8 cellular contexts compared by ENCODE assay signal in the genomic region with DNA sequence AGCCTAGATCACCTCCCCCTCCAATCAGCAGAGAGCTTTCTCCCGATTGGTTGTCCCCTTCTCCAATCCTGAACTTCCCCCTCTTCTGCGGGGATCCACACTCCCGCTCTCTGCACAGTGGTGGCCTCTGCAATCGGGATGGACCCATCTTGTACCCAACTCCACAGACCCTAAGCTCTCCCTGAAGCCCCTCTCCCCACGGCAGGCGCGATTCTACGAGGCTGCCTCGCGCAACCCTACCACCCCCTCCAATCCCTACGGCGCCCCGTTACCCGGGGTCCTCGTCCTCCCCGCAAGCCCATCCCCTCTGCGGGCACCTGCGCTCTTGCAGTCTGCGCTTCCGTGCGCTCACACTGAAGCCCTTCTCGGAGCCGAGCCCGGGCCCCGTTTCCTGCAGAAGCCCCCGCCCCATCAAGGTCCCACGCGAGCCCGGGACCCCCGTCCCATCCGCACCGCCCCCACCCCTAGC. TPM values are rescaled to one million over a fixed set of nuclear protein-coding genes. Genes with fewer than 3 reads are reported as not detected.
A peak's percentile ranks its signal among the peaks of the same experiment; 100 is the strongest.
DNase-seq lines count a peak whose midpoint lies in the region; FAIRE-seq and TF ChIP-seq lines count a peak whose summit lies in the region.

No MANE protein-coding gene starts in this region.

- H2BK120ac ChIP-seq in neuronal stem cell (ENCODE audit: low read depth, low read length), result no peak overlapping the region

- no peaks in the 10 kb centered on the region for H3K9me2 ChIP-seq in GM23248 (ENCODE audit: insufficient read depth)
- H3K9me2 ChIP-seq in Loucy (replicated peaks; ENCODE audit: low read depth, low read length), result no peaks in the 10 kb centered on the region

- peaks cover 2% of the 10 kb centered on the region for H3K79me1 ChIP-seq in neuronal stem cell (ENCODE audit: low read depth, low read length)

- H2BK12ac ChIP-seq in neuronal stem cell (ENCODE audit: low read length), result no peak overlapping the region

- H4K91ac ChIP-seq in neuronal stem cell (ENCODE audit: low read depth, low read length, poor library complexity), result no peak overlapping the region

- no peak overlapping the region for H2BK5ac ChIP-seq in neuronal stem cell (ENCODE audit: low read length)

- peak overlapping the region; percentile 82 for H3K4me3 ChIP-seq in GM23248
- H3K4me3 ChIP-seq in Loucy (ENCODE audit: low read length, poor library complexity, severe bottlenecking), result peak overlapping the region; percentile 91
- H3K4me3 ChIP-seq in neuronal stem cell (ENCODE audit: low read length in 2 of 2), result peak overlapping the region; percentile 95 to 99

- H3K9me3 ChIP-seq in GM23248 (ENCODE audit: low read depth) (no peaks in the 10 kb centered on the region), Loucy (ENCODE audit: insufficient read depth, low read depth, low read length) (no peaks in the 10 kb centered on the region), neuronal stem cell (replicated peaks in 1 of 2; ENCODE audit: control insufficient read depth in 2 of 2, insufficient read depth in 1 of 2, low read depth in 1 of 2, low read length in 2 of 2) (peaks cover 0 to 6% of the 10 kb centered on the region in 2 donors)

- H3K4me2 ChIP-seq in GM23248 (ENCODE audit: unreplicated experiment) (peak overlapping the region; percentile 68), Loucy (ENCODE audit: low read depth, low read length, poor library complexity, severe bottlenecking) (peak overlapping the region; percentile 92), neuronal stem cell (ENCODE audit: insufficient read depth, low read length, poor library complexity, severe bottlenecking) (peak overlapping the region; percentile 80)

- H4K8ac ChIP-seq in neuronal stem cell (ENCODE audit: low read depth, low read length), result no peak overlapping the region

- H3K18ac ChIP-seq in neuronal stem cell (ENCODE audit: low read length), result peak overlapping the region; percentile 76

- no peaks in the 10 kb centered on the region for H3K36me3 ChIP-seq in GM23248 (ENCODE audit: low read depth)
- H3K36me3 ChIP-seq in Loucy (ENCODE audit: insufficient read depth, low read length), result no peaks in the 10 kb centered on the region
- H3K36me3 ChIP-seq in neuronal stem cell (replicated peaks in 1 of 2; ENCODE audit: control insufficient read depth in 2 of 2, insufficient read depth in 2 of 2, low read length in 2 of 2), result peaks cover 2 to 16% of the 10 kb centered on the region in 2 donors

- in situ Hi-C loops in GM23248 (cut with MboI), result no loop called here

- TF ChIP-seq CTCF in Loucy (conservative IDR thresholded peaks at IDR 0.05; ENCODE audit: low read length), result no peak

- H2AFZ ChIP-seq in GM23248 (peak overlapping the region; percentile 89), Loucy (ENCODE audit: low read length) (peak overlapping the region; percentile 91), neuronal stem cell (ENCODE audit: low read length) (peak overlapping the region; percentile 98)

- peaks cover 6% of the 10 kb centered on the region; the same call in 1 of the 2 replicates for H3F3A ChIP-seq in GM23248 (ENCODE audit: insufficient read depth)
- no peaks in the 10 kb centered on the region for H3F3A ChIP-seq in Loucy (ENCODE audit: low read depth)

- H2AK5ac ChIP-seq in neuronal stem cell (ENCODE audit: low read depth, low read length), result peak overlapping the region; percentile 37

- H3K14ac ChIP-seq in neuronal stem cell (ENCODE audit: low read length), result peak overlapping the region; percentile 82

- no peaks in the 10 kb centered on the region for H3K27me3 ChIP-seq in GM23248 (replicated peaks; ENCODE audit: insufficient read depth)
- no peaks in the 10 kb centered on the region for H3K27me3 ChIP-seq in Loucy (ENCODE audit: insufficient read depth, low read length, poor library complexity, severe bottlenecking)
- H3K27me3 ChIP-seq in neuronal stem cell (ENCODE audit: control insufficient read depth in 3 of 3, insufficient read depth in 3 of 3, low read depth in 1 of 3, low read length in 3 of 3), result no peaks in the 10 kb centered on the region

- H3K4me1 ChIP-seq in GM23248 (ENCODE audit: insufficient read depth), result peaks cover 5% of the 10 kb centered on the region; the same call in 1 of the 2 replicates
- H3K4me1 ChIP-seq in Loucy (ENCODE audit: insufficient read depth, low read length, poor library complexity, severe bottlenecking), result peaks cover 16% of the 10 kb centered on the region
- H3K4me1 ChIP-seq in neuronal stem cell (ENCODE audit: control insufficient read depth in 2 of 2, insufficient read depth in 1 of 2, low read depth in 1 of 2, low read length in 2 of 2), result peaks cover 0 to 2% of the 10 kb centered on the region in 2 donors

- H3K4ac ChIP-seq in neuronal stem cell (ENCODE audit: low read length), result no peak overlapping the region

- H3K9ac ChIP-seq in GM23248 (peak overlapping the region; percentile 66), Loucy (ENCODE audit: low read depth, low read length, poor library complexity, severe bottlenecking) (peak overlapping the region; percentile 85), neuronal stem cell (ENCODE audit: low read depth, low read length, poor library complexity) (peak overlapping the region; percentile 70)

- H3K79me2 ChIP-seq in GM23248 (ENCODE audit: insufficient read depth), result no peaks in the 10 kb centered on the region
- peaks cover 20% of the 10 kb centered on the region for H3K79me2 ChIP-seq in Loucy (ENCODE audit: insufficient read depth, low read length)

- no peaks in the 10 kb centered on the region for H4K20me1 ChIP-seq in GM23248 (ENCODE audit: insufficient read depth)
- peaks cover 9% of the 10 kb centered on the region for H4K20me1 ChIP-seq in Loucy (ENCODE audit: insufficient read depth, low read length, poor library complexity, severe bottlenecking)

- no peak overlapping the region for H2BK15ac ChIP-seq in neuronal stem cell (ENCODE audit: low read length)

- 0 out of 2 replicates have a peak overlapping the region, but pooled peaks have one; percentile 7 for H3K27ac ChIP-seq in GM23248
- H3K27ac ChIP-seq in neuronal stem cell (replicated peaks; ENCODE audit: low read length), result peak overlapping the region; percentile 59
- peak overlapping the region; percentile 73 for H3K27ac ChIP-seq in substantia nigra (ENCODE audit: low read depth, low read length, poor library complexity, severe bottlenecking)

- WGBS in GM23248 (ENCODE audit: low coverage in 1 of 2, low lambda C conversion rate in 2 of 2, missing lambda C conversion rate in 2 of 2), 2 experiments, result 1 to 4% methylated on average over 16 to 32 of the region's 32 CpGs
- no CpG with 5 or more reads among the region's 32 CpGs for WGBS in neuronal stem cell (ENCODE audit: extremely low coverage in 2 of 2, insufficient read length in 2 of 2, insufficient replicate concordance in 1 of 2), 2 donors

- FAIRE-seq in frontal cortex (lab: Jason Lieb, UNC), result no peak

- DNase-seq in DMS79 treated with DMSO at 0.1 percent for 48 hours (lab: John Stamatoyannopoulos, UW) (peak; percentile 79), GM23248 (peak; percentile 94), SHP77 treated with DMSO at 0.1 percent for 48 hours (lab: John Stamatoyannopoulos, UW) (peak; percentile 87), frontal cortex (ENCODE audit: low spot score in 2 of 2) (peak; percentile 91 to 96), neuronal stem cell (ENCODE audit: low spot score) (peak; percentile 76), substantia nigra (lab: John Stamatoyannopoulos, UW) (peak in 48 of 49 donors; percentile 21 to 90 (median 76))
- peak; percentile 71 for DNase-seq in activated naive CD4-positive, alpha-beta T cell treated with Interleukin-2 at 50 U/mL for 16 hours

- H3K23ac ChIP-seq in neuronal stem cell (ENCODE audit: low read depth, low read length, poor library complexity), result peak overlapping the region; percentile 89

RNA-seq across cellular contexts. Expression of a gene that starts 0.5 kb away (rescaled TPM):
- 21.7 and 23.8 TPM in 2 replicates for total RNA-seq in GM23248 (2014; rRNA removed; shearing (Covaris generic))
- 57.8 and 64.1 TPM in 2 replicates for polyA plus RNA-seq in GM23248 (2016; fragmentation: Nextera tagmentation; extraction: Ambion mirVana)
- total RNA-seq in frontal cortex, result 26.1 TPM
- 49.2 TPM for polyA plus RNA-seq in neuronal stem cell (2013, experiment 1 of 2)
- 45.0 TPM for polyA plus RNA-seq in neuronal stem cell (2013, experiment 2 of 2)

RNA-seq across cellular contexts. Expression of a gene that starts 28.3 kb away (rescaled TPM):
- total RNA-seq in GM23248 (2014; rRNA removed; shearing (Covaris generic)), result 8.6 and 10.6 TPM in 2 replicates
- polyA plus RNA-seq in GM23248 (2016; fragmentation: Nextera tagmentation; extraction: Ambion mirVana), result 21.1 and 23.2 TPM in 2 replicates
- total RNA-seq in frontal cortex, result 2.9 TPM
- 4.9 TPM for polyA plus RNA-seq in neuronal stem cell (2013, experiment 1 of 2)
- polyA plus RNA-seq in neuronal stem cell (2013, experiment 2 of 2), result 4.7 TPM

Comparison
In these comparisons a context has a peak if more than half of its experiments do, and no peak if none do; other contexts are left out.
1. Peak in every context shown above with its lines: DNase-seq, H3K4me3 ChIP-seq and H3K27ac ChIP-seq.
2. H3K27ac ChIP-seq: peak in every context shown above with its lines; median percentile 73 in substantia nigra; 59 in neuronal stem cell; 7 in GM23248.